In genomic region chr12:56219840-56220239, GRCh38 we compare ENCODE assay signal across 13 cellular contexts. TPM values are rescaled to one million over a fixed set of nuclear protein-coding genes. Genes with fewer than 3 reads are reported as not detected.
DNase-seq lines count a peak whose midpoint lies in the region; ATAC-seq and TF ChIP-seq lines count a peak whose summit lies in the region.
"Had no signal": no experiment of that assay in that cellular context is flagged by ENCODE, and none has a peak within 500 bp of the region (broad histone marks: within the 10 kb centered on the region; RNA-seq: fewer than 3 reads in every experiment).

No MANE protein-coding gene starts in this region.

- no peak overlapping the region for H2AFZ ChIP-seq in GM23248

- H4K20me1 ChIP-seq in BLaER1, result peaks cover 35% of the 10 kb centered on the region; the same call in 1 of the 2 replicates
- no peaks in the 10 kb centered on the region for H4K20me1 ChIP-seq in GM23248 (ENCODE audit: insufficient read depth)

- H3K4me3 ChIP-seq in BLaER1, result 0 out of 2 replicates have a peak overlapping the region, but pooled peaks have one; percentile 83
- peak overlapping the region; percentile 98; the same call in 1 of the 2 replicates for H3K4me3 ChIP-seq in GM23248
- H3K4me3 ChIP-seq in SJCRH30, result no peak overlapping the region

- peaks cover 19% of the 10 kb centered on the region for H3F3A ChIP-seq in GM23248 (ENCODE audit: insufficient read depth)

- H3K4me3 Mint-ChIP-seq in brain, result peak overlapping the region; percentile 68 to 98 (median 77)
- peak overlapping the region; percentile 22 for H3K4me3 Mint-ChIP-seq in osteocyte (ENCODE audit: unreplicated experiment)

- H3K4me2 ChIP-seq in BLaER1 (peak overlapping the region; percentile 97), GM23248 (ENCODE audit: unreplicated experiment) (peak overlapping the region; percentile 90)

- no peaks in the 10 kb centered on the region for H3K9me2 ChIP-seq in GM23248 (ENCODE audit: insufficient read depth)

- H3K36me3 Mint-ChIP-seq in brain (peaks cover 27% of the 10 kb centered on the region), osteocyte (ENCODE audit: unreplicated experiment) (peaks cover 10% of the 10 kb centered on the region)

- H3K4me1 Mint-ChIP-seq in brain, result peaks cover 56% of the 10 kb centered on the region
- H3K4me1 Mint-ChIP-seq in osteocyte (ENCODE audit: unreplicated experiment), result peaks cover 32% of the 10 kb centered on the region

- peaks cover 34% of the 10 kb centered on the region for H3K36me3 ChIP-seq in BLaER1
- H3K36me3 ChIP-seq in GM23248 (ENCODE audit: low read depth), result peaks cover 11% of the 10 kb centered on the region
- H3K36me3 ChIP-seq in SJCRH30, result peaks cover 3% of the 10 kb centered on the region; the same call in 1 of the 2 replicates

- peaks cover 62% of the 10 kb centered on the region for H3K79me2 ChIP-seq in GM23248 (ENCODE audit: insufficient read depth)

- H3K9me3 Mint-ChIP-seq in brain, result no peaks in the 10 kb centered on the region
- no peaks in the 10 kb centered on the region for H3K9me3 Mint-ChIP-seq in osteocyte (ENCODE audit: unreplicated experiment)

- in situ Hi-C loops in GM23248 (cut with MboI), result no loop called here

- H3K9ac ChIP-seq in BLaER1, result peak overlapping the region; percentile 91
- H3K9ac ChIP-seq in GM23248, result no peak overlapping the region

- H3K27me3 ChIP-seq in BLaER1 (no peaks in the 10 kb centered on the region), GM23248 (replicated peaks; ENCODE audit: insufficient read depth) (no peaks in the 10 kb centered on the region), SJCRH30 (no peaks in the 10 kb centered on the region)
- H3K27me3 ChIP-seq: thyroid gland had no signal

- TF ChIP-seq CTCF in brain (conservative IDR thresholded peaks at IDR 0.05) (no peak), osteocyte (IDR thresholded peaks at IDR 0.05) (no peak)

- peaks cover 40% of the 10 kb centered on the region for H3K4me1 ChIP-seq in BLaER1
- H3K4me1 ChIP-seq in GM23248 (ENCODE audit: insufficient read depth), result peaks cover 15% of the 10 kb centered on the region
- no peaks in the 10 kb centered on the region for H3K4me1 ChIP-seq in SJCRH30

- WGBS in GM23248 (ENCODE audit: low coverage in 1 of 2, low lambda C conversion rate in 2 of 2, missing lambda C conversion rate in 2 of 2), 2 experiments, result 94 to 97% methylated on average over 9 of the region's 9 CpGs

- H3K27ac ChIP-seq in BLaER1 (peak overlapping the region; percentile 92; the same call in 1 of the 2 replicates), GM23248 (no peak overlapping the region), SJCRH30 (no peak overlapping the region)

- H3K9me3 ChIP-seq in BLaER1 (no peaks in the 10 kb centered on the region), GM23248 (ENCODE audit: low read depth) (no peaks in the 10 kb centered on the region), SJCRH30 (replicated peaks) (no peaks in the 10 kb centered on the region)
- H3K9me3 ChIP-seq: thyroid gland had no signal

- H3K27me3 Mint-ChIP-seq in brain, result peaks cover 19% of the 10 kb centered on the region
- H3K27me3 Mint-ChIP-seq in osteocyte (ENCODE audit: unreplicated experiment), result no peaks in the 10 kb centered on the region

- DNase-seq in GM23248 (no peak), osteocyte (ENCODE audit: extremely low spot score, unreplicated experiment) (no peak), SJCRH30 (no peak), MV-4-11 (lab: John Stamatoyannopoulos, UW) (no peak)
- DNase-seq: dermis blood vessel endothelial cell; GOT3; NCI-H526 treated with DMSO at 0.1 percent for 48 hours; stimulated activated CD4-positive, alpha-beta T cell treated with anti-CD3 and anti-CD28 coated beads, Interleukin-4, amount 100 ng/mL, for 24 hours had no signal

- peak overlapping the region in 4 of 5 experiments; percentile 24 to 100 (median 64) for H3K27ac Mint-ChIP-seq in brain
- H3K27ac Mint-ChIP-seq in osteocyte (ENCODE audit: unreplicated experiment), result peak overlapping the region; percentile 57

- ATAC-seq in GM21367 (IDR thresholded peaks at IDR 0.05; ENCODE audit: unreplicated experiment), result no peak
- ATAC-seq in HG03139 (IDR thresholded peaks at IDR 0.05; ENCODE audit: unreplicated experiment), result no peak

RNA-seq across cellular contexts. Expression of gene RNF41, which starts 1.9 kb away (rescaled TPM):
- 120 and 125 TPM in 2 replicates for total RNA-seq in GM23248 (2014; rRNA removed; shearing (Covaris generic))
- polyA plus RNA-seq in GM23248 (2016; fragmentation: Nextera tagmentation; extraction: Ambion mirVana), result 37.6 and 39.4 TPM in 2 replicates
- 62.5 TPM for polyA plus RNA-seq in brain (ENCODE audit: insufficient read depth, low read depth, low replicate concordance)
- 71.2 and 77.8 TPM in 2 replicates for total RNA-seq in osteocyte
- total RNA-seq in SJCRH30 (2014; rRNA removed; shearing (Covaris generic)), result 24.3 and 25.7 TPM in 2 replicates

RNA-seq across cellular contexts. Expression of gene NABP2, which starts 4.3 kb away (rescaled TPM):
- 29.9 and 42.1 TPM in 2 replicates for total RNA-seq in GM23248 (2014; rRNA removed; shearing (Covaris generic))
- polyA plus RNA-seq in GM23248 (2016; fragmentation: Nextera tagmentation; extraction: Ambion mirVana) (40.1 and 40.4 TPM in 2 replicates), brain (ENCODE audit: insufficient read depth, low read depth, low replicate concordance) (85.2 TPM)
- 42.1 and 45.3 TPM in 2 replicates for total RNA-seq in osteocyte
- 43.2 and 46.5 TPM in 2 replicates for total RNA-seq in SJCRH30 (2014; rRNA removed; shearing (Covaris generic))

RNA-seq across cellular contexts. Expression of gene SLC39A5, which starts 10.0 kb away (rescaled TPM):
- total RNA-seq in GM23248 (2014; rRNA removed; shearing (Covaris generic)), result not detected in 2 replicates
- polyA plus RNA-seq in GM23248 (2016; fragmentation: Nextera tagmentation; extraction: Ambion mirVana) (not detected in 2 replicates), brain (ENCODE audit: insufficient read depth, low read depth, low replicate concordance) (not detected)
- total RNA-seq in osteocyte, result 0.81 TPM in 1 of 2 replicates, not detected in the other
- total RNA-seq in SJCRH30 (2014; rRNA removed; shearing (Covaris generic)), result not detected in 2 replicates
- total RNA-seq: dermis blood vessel endothelial cell, thyroid gland had no signal

RNA-seq across cellular contexts. Expression of gene SMARCC2, which starts 30.6 kb away (rescaled TPM):
- total RNA-seq in GM23248 (2014; rRNA removed; shearing (Covaris generic)), result 23.4 and 34.0 TPM in 2 replicates
- polyA plus RNA-seq in GM23248 (2016; fragmentation: Nextera tagmentation; extraction: Ambion mirVana) (64.3 and 66.9 TPM in 2 replicates), brain (ENCODE audit: insufficient read depth, low read depth, low replicate concordance) (113 TPM)
- 122 and 128 TPM in 2 replicates for total RNA-seq in osteocyte
- total RNA-seq in SJCRH30 (2014; rRNA removed; shearing (Covaris generic)), result 57.3 and 60.9 TPM in 2 replicates

RNA-seq across cellular contexts. Expression of gene ANKRD52, which starts 38.3 kb away (rescaled TPM):
- 24.5 and 26.9 TPM in 2 replicates for total RNA-seq in GM23248 (2014; rRNA removed; shearing (Covaris generic))
- 61.5 and 61.7 TPM in 2 replicates for polyA plus RNA-seq in GM23248 (2016; fragmentation: Nextera tagmentation; extraction: Ambion mirVana)
- polyA plus RNA-seq in brain (ENCODE audit: insufficient read depth, low read depth, low replicate concordance), result 10.5 TPM
- total RNA-seq in osteocyte, result 67.7 and 75.4 TPM in 2 replicates
- 12.0 and 12.5 TPM in 2 replicates for total RNA-seq in SJCRH30 (2014; rRNA removed; shearing (Covaris generic))
